ENCODE assay signal across 9 cellular contexts in genomic region chr2:143420313-143420712, GRCh38.
"Had no signal": no experiment of that assay in that cellular context is flagged by ENCODE, and none has a peak within 500 bp of the region (broad histone marks: within the 10 kb centered on the region; RNA-seq: fewer than 3 reads in every experiment).

No MANE protein-coding gene starts in this region.

- H3K36me3 ChIP-seq: stomach, thoracic aorta had no signal

- H3K27ac ChIP-seq: parathyroid adenoma, stomach, thoracic aorta had no signal

- H3K4me3 Mint-ChIP-seq: activated naive CD4-positive, alpha-beta T cell treated with anti-CD3 and anti-CD28 coated beads, Interleukin-2, amount 10 ng/mL, durations not matched to agents 7 days and 5 days had no signal

- H3K9me3 ChIP-seq: stomach, thoracic aorta had no signal

- H3K9me3 Mint-ChIP-seq: activated naive CD4-positive, alpha-beta T cell treated with anti-CD3 and anti-CD28 coated beads, Interleukin-2, amount 10 ng/mL, durations not matched to agents 7 days and 5 days had no signal

- H3K27me3 ChIP-seq: stomach had no signal

- H3K27me3 Mint-ChIP-seq: activated naive CD4-positive, alpha-beta T cell treated with anti-CD3 and anti-CD28 coated beads, Interleukin-2, amount 10 ng/mL, durations not matched to agents 7 days and 5 days had no signal

- DNase-seq: activated naive CD4-positive, alpha-beta T cell treated with anti-CD3 and anti-CD28 coated beads, Interleukin-2, amount 10 ng/mL, durations not matched to agents 7 days and 5 days; dermis blood vessel endothelial cell; glutamatergic neuron; stimulated activated CD4-positive, alpha-beta T cell treated with anti-CD3 and anti-CD28 coated beads, Interleukin-4, amount 100 ng/mL, for 1 hour; stimulated activated CD8-positive, alpha-beta memory T cell treated with anti-CD3 and anti-CD28 coated beads, Interleukin-4, amount 100 ng/mL, for 48 hours; stomach; T-helper 9 cell had no signal

- H3K27ac Mint-ChIP-seq: activated naive CD4-positive, alpha-beta T cell treated with anti-CD3 and anti-CD28 coated beads, Interleukin-2, amount 10 ng/mL, durations not matched to agents 7 days and 5 days had no signal

- H3K4me1 ChIP-seq: parathyroid adenoma, stomach had no signal

- H3K4me3 ChIP-seq: stomach, thoracic aorta had no signal
